ENCODE assay signal across 18 cellular contexts in the genomic region with DNA sequence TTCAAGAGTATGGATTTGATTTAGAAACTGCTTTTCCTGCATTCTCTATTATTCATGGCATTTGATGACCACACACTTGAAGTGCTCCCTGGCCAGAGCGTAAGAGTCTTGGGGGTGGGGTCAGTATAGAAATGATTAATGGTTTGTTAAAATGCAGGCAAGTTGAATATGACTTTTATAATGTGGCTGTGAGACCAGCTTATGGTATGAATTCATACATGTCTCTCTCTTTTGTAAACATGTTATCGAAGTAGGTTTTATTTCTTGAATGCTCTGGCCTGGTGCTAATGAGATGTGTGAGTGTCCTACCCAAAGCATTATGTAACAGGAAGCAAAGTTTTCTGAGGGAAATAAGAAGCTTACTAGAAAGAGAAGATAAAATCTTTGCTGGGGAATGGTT.
DNase-seq lines count a peak whose midpoint lies in the region; ATAC-seq, FAIRE-seq and TF ChIP-seq lines count a peak whose summit lies in the region.
"Had no signal": no experiment of that assay in that cellular context is flagged by ENCODE, and none has a peak within 500 bp of the region (broad histone marks: within the 10 kb centered on the region; RNA-seq: fewer than 3 reads in every experiment).

No MANE protein-coding gene starts in this region.

- DNase-seq in amniotic epithelial cell (ENCODE audit: low read depth) (peak; percentile 63), fibroblast of pulmonary artery (ENCODE audit: low read depth) (peak; percentile 50), SKM-1 treated with dmso at 0.1 percent for 144 hours (lab: John Stamatoyannopoulos, UW; ENCODE audit: unreplicated experiment) (no peak), NCI-H524 treated with DMSO at 0.1 percent for 48 hours (lab: John Stamatoyannopoulos, UW) (no peak), stomach (no peak)
- DNase-seq: activated T-cell treated with anti-CD3 and anti-CD28 coated beads, Interleukin-2, amount 50 U/mL, for 1 hour; Calu3; effector CD8-positive, alpha-beta T cell; NCI-H2107; NCI-H82; right cardiac atrium; SW 1271 had no signal

- H3K4me3 ChIP-seq in fibroblast of pulmonary artery (replicated peaks; ENCODE audit: low read depth, low read length) = no peak overlapping the region
- H3K4me3 ChIP-seq in rectal smooth muscle tissue (ENCODE audit: low read length) = no peak overlapping the region
- no peak overlapping the region for H3K4me3 ChIP-seq in stomach
- H3K4me3 ChIP-seq: breast epithelium had no signal

- TF ChIP-seq EP300 in stomach (IDR thresholded peaks at IDR 0.05) = no peak

- H3K9ac ChIP-seq in rectal smooth muscle tissue (ENCODE audit: low read length) = no peak overlapping the region

- H3K4me1 ChIP-seq in rectal smooth muscle tissue (ENCODE audit: control insufficient read depth, insufficient read depth, low read length) = peaks cover 38% of the 10 kb centered on the region
- peaks cover 0 to 26% (median 12%) of the 10 kb centered on the region in 4 donors for H3K4me1 ChIP-seq in stomach

- H3K36me3 ChIP-seq in rectal smooth muscle tissue (ENCODE audit: control insufficient read depth, insufficient read depth, low read length) = no peaks in the 10 kb centered on the region
- H3K36me3 ChIP-seq in stomach = no peaks in the 10 kb centered on the region
- H3K36me3 ChIP-seq: breast epithelium had no signal

- TF ChIP-seq POLR2A in stomach (IDR thresholded peaks at IDR 0.05) = no peak

- intact Hi-C loops in stomach (cut with DNase I; ENCODE audit: low total_unique reads) = no loop called here

- 61 to 88% (median 77%) methylated on average over 2 of the region's 2 CpGs for WGBS in stomach, 5 donors

- no peak for ATAC-seq in GM21723 (IDR thresholded peaks at IDR 0.05; ENCODE audit: unreplicated experiment)

- FAIRE-seq in G401.6 (lab: Jason Lieb, UNC) = peak; percentile 99
- FAIRE-seq: frontal cortex, GM18507 had no signal

- TF ChIP-seq CTCF in fibroblast of pulmonary artery (IDR thresholded peaks at IDR 0.05; ENCODE audit: low read length, missing control alignments) (no peak), stomach (IDR thresholded peaks at IDR 0.05) (no peak)

- H3K9me3 ChIP-seq in stomach = no peaks in the 10 kb centered on the region
- H3K9me3 ChIP-seq: breast epithelium had no signal

- H3K27me3 ChIP-seq in rectal smooth muscle tissue (ENCODE audit: control insufficient read depth, insufficient read depth, low read length) (no peaks in the 10 kb centered on the region), stomach (no peaks in the 10 kb centered on the region)
- H3K27me3 ChIP-seq: breast epithelium had no signal

- H3K27ac ChIP-seq in rectal smooth muscle tissue (ENCODE audit: low read depth, low read length) = peak overlapping the region; percentile 75
- H3K27ac ChIP-seq in stomach = no peak overlapping the region
- H3K27ac ChIP-seq: breast epithelium had no signal

Comparison
In these comparisons a context has a peak if more than half of its experiments do, and no peak if none do; other contexts are left out.
1. DNase-seq: peak in amniotic epithelial cell (single experiment) and fibroblast of pulmonary artery (single experiment); none in SKM-1 treated with dmso at 0.1 percent for 144 hours (single experiment), NCI-H524 treated with DMSO at 0.1 percent for 48 hours (single experiment) and stomach (single experiment).